ENCODE assay signal across 8 cellular contexts in the genomic region with DNA sequence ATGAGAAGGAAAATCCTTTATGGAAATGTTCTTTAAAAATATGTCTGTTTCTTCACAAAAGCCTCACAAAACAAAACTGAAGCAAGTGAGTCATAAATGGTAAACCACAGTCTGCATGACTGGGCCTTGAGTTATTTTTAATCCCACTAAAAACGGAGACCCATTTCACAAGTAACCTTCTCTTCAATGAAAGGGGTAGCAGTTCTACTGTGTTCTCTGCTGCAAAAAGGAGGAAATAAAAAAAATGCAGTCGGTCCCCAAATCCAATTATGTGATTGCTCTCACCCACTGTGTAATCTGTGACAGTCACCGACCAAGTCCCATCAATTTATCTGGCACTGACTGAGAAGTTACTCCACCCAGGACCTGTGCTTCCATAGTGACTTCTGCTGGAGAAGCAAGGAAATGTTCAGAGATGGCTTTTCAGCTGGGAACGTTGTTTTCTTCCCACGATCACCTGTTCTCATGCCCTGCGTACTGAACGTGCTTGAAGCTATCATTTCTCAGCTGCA.
DNase-seq lines count a peak whose midpoint lies in the region; ATAC-seq and TF ChIP-seq lines count a peak whose summit lies in the region.

No MANE protein-coding gene starts in this region.

- TF ChIP-seq POLR2A in spleen (IDR thresholded peaks at IDR 0.05) (no peak), suprapubic skin (IDR thresholded peaks at IDR 0.05) (no peak)

- no peak overlapping the region for H3K4me3 ChIP-seq in fibroblast of pulmonary artery (replicated peaks; ENCODE audit: low read depth, low read length)
- H3K4me3 ChIP-seq in spleen: no peak overlapping the region
- H3K4me3 ChIP-seq in suprapubic skin: no peak overlapping the region
- H3K4me3 ChIP-seq in SJCRH30: no peak overlapping the region
- no peak overlapping the region for H3K4me3 ChIP-seq in Caco-2 (ENCODE audit: low read depth, low read length)

- H3K27me3 Mint-ChIP-seq in Caco-2 (ENCODE audit: insufficient read depth, unreplicated experiment): peaks cover 17% of the 10 kb centered on the region

- H3K36me3 ChIP-seq in spleen: no peaks in the 10 kb centered on the region
- no peaks in the 10 kb centered on the region for H3K36me3 ChIP-seq in suprapubic skin
- H3K36me3 ChIP-seq in SJCRH30: no peaks in the 10 kb centered on the region
- H3K36me3 ChIP-seq in Caco-2 (ENCODE audit: control insufficient read depth, insufficient read depth, low read length): no peaks in the 10 kb centered on the region

- H3K4me1 ChIP-seq in spleen (peaks cover 0 to 12% (median 0%) of the 10 kb centered on the region in 6 donors), suprapubic skin (peaks cover 3% of the 10 kb centered on the region), SJCRH30 (no peaks in the 10 kb centered on the region), Caco-2 (no peaks in the 10 kb centered on the region)

- peak; percentile 49 for ATAC-seq in GM21367 (IDR thresholded peaks at IDR 0.05; ENCODE audit: unreplicated experiment)
- peak; percentile 61 for ATAC-seq in HG03520 (IDR thresholded peaks at IDR 0.05; ENCODE audit: unreplicated experiment)

- no peak overlapping the region for H3K4me3 Mint-ChIP-seq in Caco-2 (ENCODE audit: unreplicated experiment)

- H3K9me3 Mint-ChIP-seq in Caco-2 (ENCODE audit: unreplicated experiment): no peaks in the 10 kb centered on the region

- WGBS in spleen, 5 donors: 61 to 74% (median 66%) methylated on average over 7 of the region's 7 CpGs
- 71% methylated on average over 7 of the region's 7 CpGs for WGBS in suprapubic skin

- TF ChIP-seq CTCF in fibroblast of pulmonary artery (IDR thresholded peaks at IDR 0.05; ENCODE audit: low read length, missing control alignments) (no peak), spleen (IDR thresholded peaks at IDR 0.05 in 8 of 11, conservative IDR thresholded peaks at IDR 0.05 in 3 of 11) (no peak), suprapubic skin (IDR thresholded peaks at IDR 0.05) (no peak), Caco-2 (IDR thresholded peaks at IDR 0.05; ENCODE audit: insufficient read depth in 1 of 2, low read depth in 1 of 2, low read length in 1 of 2, severe bottlenecking in 1 of 2, unreplicated experiment in 1 of 2) (no peak)

- H3K27ac Mint-ChIP-seq in Caco-2 (ENCODE audit: unreplicated experiment): no peak overlapping the region

- intact Hi-C loops in spleen (cut with DNase I; ENCODE audit: low total_unique reads) (no loop called here), Caco-2 (cut with micrococcal nuclease; ENCODE audit: unreplicated experiment) (no loop called here)

- H3K27ac ChIP-seq in spleen: no peak overlapping the region
- no peak overlapping the region for H3K27ac ChIP-seq in suprapubic skin
- H3K27ac ChIP-seq in SJCRH30: no peak overlapping the region

- CTCF ChIA-PET in Caco-2 (lab: Charles Lee): no interaction called here

- no peaks in the 10 kb centered on the region for H3K4me1 Mint-ChIP-seq in Caco-2 (ENCODE audit: low read depth, unreplicated experiment)

- POLR2A ChIA-PET in Caco-2 (lab: Charles Lee): no interaction called here

- no TSS peak for BruUV-seq in Caco-2 (replicated peaks; lab: Mats Ljungman, UMichigan)

- peak; percentile 80 for DNase-seq in GM03348 (ENCODE audit: low spot score)
- DNase-seq in fibroblast of pulmonary artery (ENCODE audit: low read depth): peak; percentile 55
- no peak for DNase-seq in spleen
- no peak for DNase-seq in suprapubic skin (ENCODE audit: low spot score in 2 of 2)
- no peak for DNase-seq in SJCRH30
- DNase-seq in Caco-2: no peak

- H3K9me3 ChIP-seq in spleen: no peaks in the 10 kb centered on the region
- H3K9me3 ChIP-seq in suprapubic skin: no peaks in the 10 kb centered on the region
- no peaks in the 10 kb centered on the region for H3K9me3 ChIP-seq in SJCRH30 (replicated peaks)
- H3K9me3 ChIP-seq in Caco-2: no peaks in the 10 kb centered on the region

- no peak for TF ChIP-seq EP300 in suprapubic skin (IDR thresholded peaks at IDR 0.05)

- no peaks in the 10 kb centered on the region for H3K36me3 Mint-ChIP-seq in Caco-2 (ENCODE audit: insufficient read depth, unreplicated experiment)

- H3K27me3 ChIP-seq in spleen (replicated peaks in 1 of 7): no peaks in the 10 kb centered on the region
- no peaks in the 10 kb centered on the region for H3K27me3 ChIP-seq in suprapubic skin
- H3K27me3 ChIP-seq in SJCRH30: no peaks in the 10 kb centered on the region
- H3K27me3 ChIP-seq in Caco-2 (replicated peaks; ENCODE audit: control insufficient read depth, insufficient read depth, low read length): no peaks in the 10 kb centered on the region

Comparison
In these comparisons a context has a peak if more than half of its experiments do, and no peak if none do; other contexts are left out.
1. DNase-seq: peak in GM03348 (single experiment) and fibroblast of pulmonary artery (single experiment); none in spleen (single experiment), suprapubic skin (0 of 2), SJCRH30 (0 of 2) and Caco-2 (0 of 2).